23 cellular contexts compared by ENCODE assay signal in genomic region chr2:219531639-219532377, GRCh38. TPM values are rescaled to one million over a fixed set of nuclear protein-coding genes. Genes with fewer than 3 reads are reported as not detected.
"Had no signal": no experiment of that assay in that cellular context is flagged by ENCODE, and none has a peak within 500 bp of the region (broad histone marks: within the 10 kb centered on the region; RNA-seq: fewer than 3 reads in every experiment).

No MANE protein-coding gene starts in this region.

- H3K27ac ChIP-seq: brain microvascular endothelial cell, lower lobe of right lung, transverse colon had no signal

- H3K36me3 ChIP-seq: brain microvascular endothelial cell, lower lobe of right lung, transverse colon had no signal

- ATAC-seq: activated naive CD4-positive, alpha-beta T cell treated with anti-CD3 and anti-CD28 coated beads, Interleukin-2, amount 50 U/mL, for 72 hours; activated T-helper 17 cell treated with anti-CD3 and anti-CD28 coated beads, Interleukin-2, amount 50 U/mL, for 72 hours; left lobe of liver; lower lobe of right lung; naive thymus-derived CD4-positive, alpha-beta T cell; sciatic nerve; stimulated activated naive B cell treated with anti-CD40 and anti-IgM and Interleukin-4, amounts not matched to agents 10 μg/mL and 1 μg/mL and 100 μg/mL, for 72 hours; WTC11 had no signal

- H3K9me3 ChIP-seq: lower lobe of right lung, transverse colon had no signal

- H3K4me3 ChIP-seq: lower lobe of right lung, transverse colon had no signal

- DNase-seq: activated CD8-positive, alpha-beta memory T cell treated with anti-CD3 and anti-CD28 coated beads for 24 hours; activated CD8-positive, alpha-beta memory T cell treated with anti-CD3 and anti-CD28 coated beads, Interleukin-2, amount 50 U/mL, for 4 hours; activated T-cell treated with anti-CD3 and anti-CD28 coated beads, Interleukin-2, amount 50 U/mL, for 24 hours; aorta; brain microvascular endothelial cell; caudate nucleus; effector CD4-positive, alpha-beta T cell; erythroblast; foreskin fibroblast; kidney; lower lobe of right lung; naive thymus-derived CD4-positive, alpha-beta T cell; small intestine; stimulated activated CD4-positive, alpha-beta T cell treated with anti-CD3 and anti-CD28 coated beads, Interleukin-2, amount 100 ng/mL, for 48 hours; stimulated activated CD8-positive, alpha-beta memory T cell treated with anti-CD3 and anti-CD28 coated beads, Interleukin-4, amount 100 ng/mL, for 48 hours; stimulated activated naive B cell treated with anti-CD40 and anti-IgM and Interleukin-4, amounts not matched to agents 10 μg/mL and 1 μg/mL and 100 μg/mL, for 72 hours; transverse colon had no signal

- H3K4me1 ChIP-seq: lower lobe of right lung had no signal

RNA-seq across cellular contexts. Expression of gene TMEM198, which starts 12.0 kb away (rescaled TPM):
- polyA plus RNA-seq: naive thymus-derived CD4-positive, alpha-beta T cell had no signal

RNA-seq across cellular contexts. Expression of gene ASIC4, which starts 17.5 kb away (rescaled TPM):
- polyA plus RNA-seq: fibroblast of lung; naive thymus-derived CD4-positive, alpha-beta T cell had no signal

RNA-seq across cellular contexts. Expression of gene OBSL1, which starts 39.5 kb away (rescaled TPM):
- polyA plus RNA-seq: naive thymus-derived CD4-positive, alpha-beta T cell had no signal
